ENCODE assay signal across 10 cellular contexts in genomic region chr12:65313704-65314317, GRCh38. TPM values are rescaled to one million over a fixed set of nuclear protein-coding genes. Genes with fewer than 3 reads are reported as not detected.
DNase-seq lines count a peak whose midpoint lies in the region; ATAC-seq and TF ChIP-seq lines count a peak whose summit lies in the region.
"Had no signal": no experiment of that assay in that cellular context is flagged by ENCODE, and none has a peak within 500 bp of the region (broad histone marks: within the 10 kb centered on the region; RNA-seq: fewer than 3 reads in every experiment).

No MANE protein-coding gene starts in this region.

- H3K9me3 ChIP-seq in SU-DHL-6 (ENCODE audit: insufficient read depth, low read length) (no peaks in the 10 kb centered on the region), transverse colon (no peaks in the 10 kb centered on the region)

- H2AFZ ChIP-seq in SU-DHL-6 (ENCODE audit: low read depth, low read length, severe bottlenecking) = no peak overlapping the region

- H3K36me3 ChIP-seq in SU-DHL-6 (ENCODE audit: low read length) = no peaks in the 10 kb centered on the region
- no peaks in the 10 kb centered on the region for H3K36me3 ChIP-seq in kidney epithelial cell (ENCODE audit: control insufficient read depth, insufficient read depth, low read length)
- no peaks in the 10 kb centered on the region for H3K36me3 ChIP-seq in transverse colon

- H3F3A ChIP-seq in SU-DHL-6 (ENCODE audit: insufficient read depth) = no peaks in the 10 kb centered on the region

- TF ChIP-seq CTCF in AG09319 (IDR thresholded peaks at IDR 0.05; ENCODE audit: low read depth, low read length) (peak; percentile 45), HL-60 (IDR thresholded peaks at IDR 0.05; ENCODE audit: insufficient read depth, low read length) (peak; percentile 18), SU-DHL-6 (IDR thresholded peaks at IDR 0.05; ENCODE audit: insufficient read depth, low read length, poor library complexity, severe bottlenecking) (peak; percentile 16), kidney epithelial cell (IDR thresholded peaks at IDR 0.05; ENCODE audit: insufficient read depth, low read length, poor library complexity, severe bottlenecking) (peak; percentile 22), transverse colon (IDR thresholded peaks at IDR 0.05) (peak in 2 of 5 experiments; percentile 14 to 23)

- H3K4me2 ChIP-seq in SU-DHL-6 (ENCODE audit: low read depth, low read length, poor library complexity, severe bottlenecking) = no peak overlapping the region

- no peak overlapping the region for H3K27ac ChIP-seq in HL-60 (replicated peaks)
- H3K27ac ChIP-seq in SU-DHL-6 (ENCODE audit: low read depth, low read length) = no peak overlapping the region
- no peak overlapping the region for H3K27ac ChIP-seq in transverse colon

- WGBS in transverse colon (ENCODE audit: low coverage in 1 of 2), 2 donors = 38 to 50% methylated on average over 2 of the region's 2 CpGs

- DNase-seq in AG09319 (ENCODE audit: extremely low read depth, low read depth) (no peak), HL-60 (ENCODE audit: low read depth in 1 of 2, low spot score in 1 of 2) (no peak), kidney epithelial cell (ENCODE audit: low read depth) (no peak), transverse colon (no peak)
- DNase-seq in activated CD4-positive, alpha-beta T cell treated with anti-CD3 and anti-CD28 coated beads for 4 hours = no peak
- DNase-seq: stimulated activated CD4-positive, alpha-beta T cell treated with anti-CD3 and anti-CD28 coated beads, Interleukin-4, amount 100 ng/mL, for 24 hours had no signal

- H3K9me2 ChIP-seq in SU-DHL-6 (replicated peaks; ENCODE audit: insufficient read depth, low read length) = no peaks in the 10 kb centered on the region

- ATAC-seq in HG02763 (IDR thresholded peaks at IDR 0.05; ENCODE audit: unreplicated experiment) = no peak
- ATAC-seq in GM21619 (IDR thresholded peaks at IDR 0.05; ENCODE audit: unreplicated experiment) = no peak

- in situ Hi-C loops in transverse colon (cut with MboI; ENCODE audit: low pct_ligation_motif_present in 1 of 4, low pct_unique_long_range_greater_than_20kb in 1 of 4, low sequenced_read_pairs in 3 of 4) = loop anchor here in 2 of 4 donors (25.0 kb wide), 1 partner anchor 773 kb away; no protein-coding TSS in a partner anchor

- TF ChIP-seq EP300 in transverse colon (IDR thresholded peaks at IDR 0.05; ENCODE audit: low read depth) = no peak

- TF ChIP-seq POLR2A in transverse colon (IDR thresholded peaks at IDR 0.05) = no peak

- intact Hi-C loops in transverse colon (cut with DNase I; ENCODE audit: low total_unique reads) = no loop called here

- peaks cover 0 to under 1% (median 0%) of the 10 kb centered on the region in 4 donors for H3K4me1 ChIP-seq in transverse colon

- no peaks in the 10 kb centered on the region for H3K79me2 ChIP-seq in SU-DHL-6 (ENCODE audit: insufficient read depth, low read length)

- no peaks in the 10 kb centered on the region for H4K20me1 ChIP-seq in SU-DHL-6 (ENCODE audit: low read depth, low read length)

- H3K27me3 ChIP-seq in HL-60 (ENCODE audit: insufficient read depth, poor library complexity, severe bottlenecking) = no peaks in the 10 kb centered on the region
- no peaks in the 10 kb centered on the region for H3K27me3 ChIP-seq in SU-DHL-6 (ENCODE audit: low read length)
- no peaks in the 10 kb centered on the region for H3K27me3 ChIP-seq in kidney epithelial cell (ENCODE audit: control insufficient read depth, insufficient read depth, low read length)
- no peaks in the 10 kb centered on the region for H3K27me3 ChIP-seq in transverse colon

- no peak overlapping the region for H3K4me3 ChIP-seq in HL-60 (replicated peaks; ENCODE audit: insufficient read depth, low read length)
- H3K4me3 ChIP-seq in SU-DHL-6 (ENCODE audit: insufficient read depth, low read length, poor library complexity, severe bottlenecking) = no peak overlapping the region
- H3K4me3 ChIP-seq in kidney epithelial cell (ENCODE audit: low read depth, low read length) = no peak overlapping the region
- no peak overlapping the region for H3K4me3 ChIP-seq in transverse colon

- H3K9ac ChIP-seq in SU-DHL-6 (ENCODE audit: low read length) = no peak overlapping the region

RNA-seq across cellular contexts. Expression of gene MSRB3, which starts 35.3 kb away (rescaled TPM):
- total RNA-seq in kidney epithelial cell (17.8 and 18.3 TPM in 2 replicates), transverse colon (10 to 100 TPM; 21.7 to 56.9 (median 26.4) TPM)
- total RNA-seq: activated CD8-positive, alpha-beta memory T cell treated with anti-CD3 and anti-CD28 coated beads for 36 hours had no signal
